ENCODE assay signal across 21 cellular contexts in the genomic region with DNA sequence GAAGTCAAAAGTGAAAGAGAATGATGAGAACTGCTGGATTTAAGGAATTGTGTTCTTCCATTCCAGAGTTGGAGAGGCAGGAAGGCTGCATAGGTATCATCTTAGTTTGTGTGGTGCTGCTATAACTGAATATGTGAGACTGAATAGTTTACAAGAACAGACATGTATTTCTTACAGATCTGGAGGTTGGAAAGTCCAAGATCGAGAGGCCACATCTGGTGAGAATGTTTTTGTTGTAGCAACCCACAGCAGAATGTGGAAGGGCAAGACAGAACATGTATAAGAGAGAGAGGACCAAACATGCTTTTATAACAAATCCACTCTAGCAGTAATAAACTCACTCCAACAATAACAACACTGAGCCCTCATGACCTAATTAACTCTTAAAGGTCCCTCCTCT.
"Had no signal": no experiment of that assay in that cellular context is flagged by ENCODE, and none has a peak within 500 bp of the region (broad histone marks: within the 10 kb centered on the region; RNA-seq: fewer than 3 reads in every experiment).

No MANE protein-coding gene starts in this region.

- H3K4me3 ChIP-seq: adrenal gland, cardiac muscle cell, upper lobe of right lung had no signal

- H3K27ac ChIP-seq: adrenal gland, cardiac muscle cell, upper lobe of right lung, VCaP had no signal

- H3K4me1 ChIP-seq: adrenal gland, upper lobe of right lung had no signal

- H3K9me3 ChIP-seq: adrenal gland, upper lobe of right lung had no signal

- FAIRE-seq: frontal cortex, kidney had no signal

- H3K36me3 ChIP-seq: adrenal gland, cardiac muscle cell, upper lobe of right lung had no signal

- DNase-seq: activated CD4-positive, alpha-beta T cell treated with anti-CD3 and anti-CD28 coated beads for 1 hour; activated CD8-positive, alpha-beta memory T cell treated with anti-CD3 and anti-CD28 coated beads for 24 hours; activated CD8-positive, alpha-beta memory T cell treated with anti-CD3 and anti-CD28 coated beads, Interleukin-2, amount 50 U/mL, for 48 hours; activated effector memory CD4-positive, alpha-beta T cell treated with Interleukin-2 at 50 U/mL for 16 hours; activated naive CD4-positive, alpha-beta T cell treated with anti-CD3 and anti-CD28 coated beads, Interleukin-2, amount 10 ng/mL, durations not matched to agents 7 days and 5 days; activated T-cell treated with anti-CD3 and anti-CD28 coated beads, Interleukin-2, amount 50 U/mL, for 48 hours; adrenal gland; dermis blood vessel endothelial cell; effector memory CD8-positive, alpha-beta T cell; head of caudate nucleus; kidney; naive B cell; stimulated activated CD4-positive, alpha-beta T cell treated with anti-CD3 and anti-CD28 coated beads, Interleukin-12 subunit alpha, Interleukin-12 subunit beta, amount 100 ng/mL, for 4 hours; stimulated activated CD4-positive, alpha-beta T cell treated with anti-CD3 and anti-CD28 coated beads, Interleukin-1b, Interleukin-23, amount 100 ng/mL, for 48 hours; stimulated activated CD8-positive, alpha-beta memory T cell treated with anti-CD3 and anti-CD28 coated beads, Interleukin-4, amount 100 ng/mL, for 48 hours; stimulated activated naive CD4-positive, alpha-beta T cell; T-helper 2 cell; upper lobe of right lung had no signal

- H3K27me3 ChIP-seq: adrenal gland, cardiac muscle cell, upper lobe of right lung had no signal
